In genomic region chr12:122874081-122874480, GRCh38 we compare ENCODE assay signal across 11 cellular contexts. TPM values are rescaled to one million over a fixed set of nuclear protein-coding genes. Genes with fewer than 3 reads are reported as not detected.
DNase-seq lines count a peak whose midpoint lies in the region; ATAC-seq and TF ChIP-seq lines count a peak whose summit lies in the region.
"Had no signal": no experiment of that assay in that cellular context is flagged by ENCODE, and none has a peak within 500 bp of the region (broad histone marks: within the 10 kb centered on the region; RNA-seq: fewer than 3 reads in every experiment).

No MANE protein-coding gene starts in this region.

- TF ChIP-seq POLR2A in sigmoid colon (IDR thresholded peaks at IDR 0.05), result no peak
- no peak for TF ChIP-seq POLR2A in gastroesophageal sphincter (IDR thresholded peaks at IDR 0.05)

- H3K4me3 ChIP-seq in sigmoid colon, result no peak overlapping the region
- H3K4me3 ChIP-seq in gastroesophageal sphincter, result no peak overlapping the region

- peak; percentile 78 for DNase-seq in activated CD8-positive, alpha-beta T cell treated with anti-CD3 and anti-CD28 coated beads for 36 hours
- DNase-seq in immature natural killer cell (no peak), sigmoid colon (no peak), NCI-H1105 treated with DMSO at 0.1 percent for 48 hours (lab: John Stamatoyannopoulos, UW) (no peak)
- DNase-seq in stimulated activated CD4-positive, alpha-beta T cell treated with anti-CD3 and anti-CD28 coated beads, Interleukin-4, amount 100 ng/mL, for 4 hours, result peak; percentile 46 to 64
- DNase-seq: kidney glomerular epithelial cell, NCI-H1092 treated with DMSO at 0.1 percent for 48 hours, small intestine had no signal

- H3K4me1 ChIP-seq in sigmoid colon, result peaks cover 0 to 52% (median 41%) of the 10 kb centered on the region in 4 donors
- peaks cover 0 to 100% (median 37%) of the 10 kb centered on the region in 3 donors for H3K4me1 ChIP-seq in gastroesophageal sphincter

- H3K4me3 Mint-ChIP-seq in IgD-negative memory B cell, result peak overlapping the region in 2 of 4 donors; percentile 72 to 83
- H3K4me3 Mint-ChIP-seq in activated CD8-positive, alpha-beta T cell treated with anti-CD3 and anti-CD28 coated beads for 36 hours, result no peak overlapping the region
- H3K4me3 Mint-ChIP-seq in immature natural killer cell, result peak overlapping the region; percentile 24 to 99 (median 44)

- peaks cover 5 to 14% (median 5%) of the 10 kb centered on the region in 4 donors for H3K36me3 ChIP-seq in sigmoid colon
- H3K36me3 ChIP-seq in gastroesophageal sphincter, result peaks cover 0 to 16% of the 10 kb centered on the region in 2 donors

- POLR2A ChIA-PET in activated CD8-positive, alpha-beta T cell treated with anti-CD3 and anti-CD28 coated beads for 36 hours (lab: Charles Lee), result interaction anchor here (1.1 to 21.6 kb wide), 4 partner anchors 9 to 31 kb away, joined by 3 to 239 read pairs (median 4); partner anchors contain the start of gene VPS37B

- TF ChIP-seq CTCF in activated CD8-positive, alpha-beta T cell treated with anti-CD3 and anti-CD28 coated beads for 36 hours (IDR thresholded peaks at IDR 0.05), result peak; percentile 11
- TF ChIP-seq CTCF in sigmoid colon (IDR thresholded peaks at IDR 0.05), result no peak
- no peak for TF ChIP-seq CTCF in gastroesophageal sphincter (IDR thresholded peaks at IDR 0.05)

- H3K27ac ChIP-seq in sigmoid colon (no peak overlapping the region), gastroesophageal sphincter (peak overlapping the region in 1 of 4 donors; percentile 86)

- H3K4me1 Mint-ChIP-seq in IgD-negative memory B cell (peaks cover 60 to 80% (median 78%) of the 10 kb centered on the region in 3 donors), immature natural killer cell (peaks cover 96 to 98% of the 10 kb centered on the region in 2 donors)
- H3K4me1 Mint-ChIP-seq in activated CD8-positive, alpha-beta T cell treated with anti-CD3 and anti-CD28 coated beads for 36 hours (ENCODE audit: low read depth), result peaks cover 76% of the 10 kb centered on the region

- H3K27me3 ChIP-seq in sigmoid colon (no peaks in the 10 kb centered on the region), gastroesophageal sphincter (no peaks in the 10 kb centered on the region)

- WGBS in sigmoid colon, 2 donors, result 75 to 90% methylated on average over 12 of the region's 12 CpGs
- 79 to 88% methylated on average over 3 to 9 of the region's 12 CpGs for WGBS in gastroesophageal sphincter (ENCODE audit: low coverage in 1 of 2), 2 donors

- TF ChIP-seq EP300 in sigmoid colon (IDR thresholded peaks at IDR 0.05) (no peak), gastroesophageal sphincter (IDR thresholded peaks at IDR 0.05) (no peak)

- no peaks in the 10 kb centered on the region for H3K9me3 Mint-ChIP-seq in IgD-negative memory B cell
- no peaks in the 10 kb centered on the region for H3K9me3 Mint-ChIP-seq in activated CD8-positive, alpha-beta T cell treated with anti-CD3 and anti-CD28 coated beads for 36 hours
- no peaks in the 10 kb centered on the region for H3K9me3 Mint-ChIP-seq in immature natural killer cell

- intact Hi-C loops in activated CD8-positive, alpha-beta T cell treated with anti-CD3 and anti-CD28 coated beads for 36 hours (cut with micrococcal nuclease), result no loop called here
- intact Hi-C loops in sigmoid colon (cut with DNase I), result no loop called here

- H3K9me3 ChIP-seq in sigmoid colon (no peaks in the 10 kb centered on the region), gastroesophageal sphincter (no peaks in the 10 kb centered on the region)

- peak; percentile 64 for ATAC-seq in activated CD8-positive, alpha-beta T cell treated with anti-CD3 and anti-CD28 coated beads for 36 hours
- ATAC-seq in GM18870 (IDR thresholded peaks at IDR 0.05; ENCODE audit: unreplicated experiment) (no peak), gastroesophageal sphincter (no peak)

- CTCF ChIA-PET in activated CD8-positive, alpha-beta T cell treated with anti-CD3 and anti-CD28 coated beads for 36 hours (lab: Charles Lee), result interaction anchor here (1.0 to 6.2 kb wide), 5 partner anchors 9 to 56 kb away, joined by 3 to 55 read pairs (median 3); no protein-coding TSS in a partner anchor

- H3K27ac Mint-ChIP-seq in IgD-negative memory B cell, result peak overlapping the region; percentile 9 to 65 (median 48)
- H3K27ac Mint-ChIP-seq in activated CD8-positive, alpha-beta T cell treated with anti-CD3 and anti-CD28 coated beads for 36 hours, result peak overlapping the region; percentile 7
- H3K27ac Mint-ChIP-seq in immature natural killer cell, result peak overlapping the region in 5 of 6 donors; percentile 35 to 97 (median 96)

- H3K27me3 Mint-ChIP-seq in IgD-negative memory B cell (no peaks in the 10 kb centered on the region), immature natural killer cell (ENCODE audit: low read depth in 3 of 3) (peaks cover 8 to 26% (median 9%) of the 10 kb centered on the region in 3 donors)
- peaks cover 8% of the 10 kb centered on the region for H3K27me3 Mint-ChIP-seq in activated CD8-positive, alpha-beta T cell treated with anti-CD3 and anti-CD28 coated beads for 36 hours

- H3K36me3 Mint-ChIP-seq in IgD-negative memory B cell (peaks cover 18% of the 10 kb centered on the region), immature natural killer cell (peaks cover under 1 to 14% (median 3%) of the 10 kb centered on the region in 3 donors)
- peaks cover 25% of the 10 kb centered on the region for H3K36me3 Mint-ChIP-seq in activated CD8-positive, alpha-beta T cell treated with anti-CD3 and anti-CD28 coated beads for 36 hours (ENCODE audit: low read depth)

RNA-seq across cellular contexts. Expression of gene VPS37B, which starts 21.8 kb away (rescaled TPM):
- polyA plus RNA-seq in IgD-negative memory B cell (48.1 TPM), immature natural killer cell (10 to 100 TPM; 39.5 to 70.1 (median 43.6) TPM), sigmoid colon (10 to 100 TPM; 53.2 to 64.7 (median 54.1) TPM)
- total RNA-seq in activated CD8-positive, alpha-beta T cell treated with anti-CD3 and anti-CD28 coated beads for 36 hours, result 10 to 100 TPM; 17.8 to 18.4 TPM
- total RNA-seq in sigmoid colon (10 to 100 TPM in 3 of 4 donors, 1 to 10 TPM in 1; 8.6 to 17.2 (median 15.3) TPM), gastroesophageal sphincter (10 to 100 TPM; 23.4 to 47.4 (median 29.3) TPM)

RNA-seq across cellular contexts. Expression of gene HIP1R, which starts 38.8 kb away (rescaled TPM):
- polyA plus RNA-seq in IgD-negative memory B cell, result 58.3 TPM
- 10 to 100 TPM; 22.8 to 22.9 TPM for total RNA-seq in activated CD8-positive, alpha-beta T cell treated with anti-CD3 and anti-CD28 coated beads for 36 hours
- 10 to 100 TPM in 1 of 3 donors, 1 to 10 TPM in 2; 4.4 to 14.6 (median 5.1) TPM for polyA plus RNA-seq in immature natural killer cell
- total RNA-seq in sigmoid colon, result 10 to 100 TPM in 1 of 4 donors, 1 to 10 TPM in 3; 4.2 to 15.2 (median 5.5) TPM
- 10 to 100 TPM; 21.5 to 77.4 (median 24.6) TPM for polyA plus RNA-seq in sigmoid colon
- 10 to 100 TPM; 10.2 to 32.5 (median 23.9) TPM for total RNA-seq in gastroesophageal sphincter

Comparison
In these comparisons a context has a peak if more than half of its experiments do, and no peak if none do; other contexts are left out.
1. H3K27ac Mint-ChIP-seq: peak in every context shown above with its lines; median percentile 96 in immature natural killer cell; 48 in IgD-negative memory B cell; 7 in activated CD8-positive, alpha-beta T cell treated with anti-CD3 and anti-CD28 coated beads for 36 hours.
2. DNase-seq: peak in activated CD8-positive, alpha-beta T cell treated with anti-CD3 and anti-CD28 coated beads for 36 hours (single experiment) and stimulated activated CD4-positive, alpha-beta T cell treated with anti-CD3 and anti-CD28 coated beads, Interleukin-4, amount 100 ng/mL, for 4 hours (2 of 2); none in immature natural killer cell (0 of 3), sigmoid colon (single experiment) and NCI-H1105 treated with DMSO at 0.1 percent for 48 hours (single experiment).